1 cellular context compared by ENCODE assay signal in the genomic region with DNA sequence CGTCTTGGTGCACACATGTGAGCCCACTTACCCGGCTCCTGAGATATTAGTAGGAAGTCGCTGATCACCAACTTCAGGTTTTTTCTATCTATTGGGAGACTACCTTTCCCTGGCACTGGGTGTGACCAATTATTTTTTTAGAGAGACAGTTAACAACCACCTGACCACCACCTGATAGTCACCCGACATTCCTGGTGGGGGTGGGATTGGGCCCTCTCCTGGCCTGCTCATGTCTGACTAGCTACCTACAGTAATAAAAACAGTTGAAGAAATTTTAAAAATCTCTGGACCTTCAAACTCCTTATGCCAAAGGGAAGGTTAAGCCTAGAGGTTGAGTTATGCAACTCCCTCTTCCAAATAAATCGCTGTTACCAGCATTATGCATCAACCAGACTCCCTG.
TF ChIP-seq lines count a peak whose summit lies in the region.

No MANE protein-coding gene starts in this region.

TF ChIP-seq in HCT116, 20 proteins besides CTCF, POLR2A, EP300 and RAD21 (continued from another document):
- TF ChIP-seq POLR2AphosphoS5 (IDR thresholded peaks at IDR 0.05; ENCODE audit: low read depth, low read length) (no peak), ELF1 (IDR thresholded peaks at IDR 0.05; ENCODE audit: borderline replicate concordance, low read depth) (no peak), SIN3A (IDR thresholded peaks at IDR 0.05; ENCODE audit: low read depth) (no peak), EZH2phosphoT487 (IDR thresholded peaks at IDR 0.05; ENCODE audit: borderline replicate concordance) (no peak), SRF (IDR thresholded peaks at IDR 0.05; ENCODE audit: low read depth) (no peak), FOSL1 (IDR thresholded peaks at IDR 0.05; ENCODE audit: low read depth) (no peak), JUND (IDR thresholded peaks at IDR 0.05) (no peak), EGR1 (IDR thresholded peaks at IDR 0.05; ENCODE audit: low read depth) (no peak), SP1 (IDR thresholded peaks at IDR 0.05; ENCODE audit: low read depth) (no peak), YY1 (IDR thresholded peaks at IDR 0.05; ENCODE audit: extremely low read depth, insufficient replicate concordance, low read depth, low read length) (no peak), ZNF274 (IDR thresholded peaks at IDR 0.05; ENCODE audit: low read depth, low read length) (no peak)
- TF ChIP-seq, protein P1, sequence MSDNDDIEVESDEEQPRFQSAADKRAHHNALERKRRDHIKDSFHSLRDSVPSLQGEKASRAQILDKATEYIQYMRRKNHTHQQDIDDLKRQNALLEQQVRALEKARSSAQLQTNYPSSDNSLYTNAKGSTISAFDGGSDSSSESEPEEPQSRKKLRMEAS (IDR thresholded peaks at IDR 0.05), result no peak
- TF ChIP-seq, protein P2, sequence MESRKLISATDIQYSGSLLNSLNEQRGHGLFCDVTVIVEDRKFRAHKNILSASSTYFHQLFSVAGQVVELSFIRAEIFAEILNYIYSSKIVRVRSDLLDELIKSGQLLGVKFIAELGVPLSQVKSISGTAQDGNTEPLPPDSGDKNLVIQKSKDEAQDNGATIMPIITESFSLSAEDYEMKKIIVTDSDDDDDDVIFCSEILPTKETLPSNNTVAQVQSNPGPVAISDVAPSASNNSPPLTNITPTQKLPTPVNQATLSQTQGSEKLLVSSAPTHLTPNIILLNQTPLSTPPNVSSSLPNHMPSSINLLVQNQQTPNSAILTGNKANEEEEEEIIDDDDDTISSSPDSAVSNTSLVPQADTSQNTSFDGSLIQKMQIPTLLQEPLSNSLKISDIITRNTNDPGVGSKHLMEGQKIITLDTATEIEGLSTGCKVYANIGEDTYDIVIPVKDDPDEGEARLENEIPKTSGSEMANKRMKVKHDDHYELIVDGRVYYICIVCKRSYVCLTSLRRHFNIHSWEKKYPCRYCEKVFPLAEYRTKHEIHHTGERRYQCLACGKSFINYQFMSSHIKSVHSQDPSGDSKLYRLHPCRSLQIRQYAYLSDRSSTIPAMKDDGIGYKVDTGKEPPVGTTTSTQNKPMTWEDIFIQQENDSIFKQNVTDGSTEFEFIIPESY (IDR thresholded peaks at IDR 0.05; ENCODE audit: extremely low read depth, insufficient replicate concordance, low read length), result no peak
